12 cellular contexts compared by ENCODE assay signal in the genomic region with DNA sequence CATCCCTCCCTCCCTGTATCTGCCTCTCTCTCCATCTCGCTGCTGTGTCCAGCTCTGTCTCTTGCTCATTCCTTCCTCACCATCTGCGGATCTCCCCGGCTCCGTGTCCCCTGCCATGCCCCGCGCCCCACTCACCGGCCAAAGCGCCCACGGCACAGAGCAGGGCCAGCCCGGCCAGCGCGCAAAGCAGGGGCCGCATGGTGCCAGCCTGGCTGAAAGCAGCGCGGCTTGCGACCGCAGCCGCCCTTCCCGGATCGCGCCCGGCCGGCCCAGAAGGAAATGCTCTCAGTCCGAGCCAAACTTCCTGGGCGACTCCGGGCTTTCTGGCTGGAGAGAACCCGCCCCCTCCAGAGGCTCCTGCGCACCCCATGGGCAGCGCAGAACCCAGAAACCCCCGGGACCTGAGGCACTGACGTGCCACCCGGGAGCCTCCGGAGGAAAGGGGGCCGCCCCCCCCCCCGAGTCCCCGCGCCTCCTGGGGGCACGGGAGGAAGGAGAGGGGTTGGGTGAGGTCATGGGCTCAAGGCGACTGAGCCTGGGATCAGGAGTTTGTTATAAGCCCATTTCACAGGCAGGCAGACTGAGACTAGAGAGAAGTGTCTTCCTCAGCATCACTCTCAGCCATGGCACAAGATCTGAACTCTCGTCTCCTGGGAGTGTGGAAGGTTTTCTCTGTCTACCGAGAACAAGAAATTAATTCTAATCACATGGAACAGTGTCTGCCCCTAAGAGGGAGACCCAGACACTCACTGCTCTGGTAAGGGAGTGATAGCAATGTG. TPM values are rescaled to one million over a fixed set of nuclear protein-coding genes. Genes with fewer than 3 reads are reported as not detected.
DNase-seq lines count a peak whose midpoint lies in the region; ATAC-seq, FAIRE-seq and TF ChIP-seq lines count a peak whose summit lies in the region.
"Had no signal": no experiment of that assay in that cellular context is flagged by ENCODE, and none has a peak within 500 bp of the region (broad histone marks: within the 10 kb centered on the region; RNA-seq: fewer than 3 reads in every experiment).

No MANE protein-coding gene starts in this region.

- POLR2A ChIA-PET in A549 (lab: Yijun Ruan, JAX) = no interaction called here

- H3K36me3 ChIP-seq in GM23338 (ENCODE audit: insufficient read depth) = no peaks in the 10 kb centered on the region

- TF ChIP-seq CTCF in A549 (IDR thresholded peaks at IDR 0.05) (no peak), GM23338 (conservative IDR thresholded peaks at IDR 0.05; ENCODE audit: low read depth in 2 of 2) (no peak), endothelial cell (IDR thresholded peaks at IDR 0.05; ENCODE audit: unreplicated experiment) (no peak), mesothelial cell of epicardium (IDR thresholded peaks at IDR 0.05; ENCODE audit: unreplicated experiment) (no peak), CD14-positive monocyte (IDR thresholded peaks at IDR 0.05) (no peak)

- FAIRE-seq in A549 (lab: Jason Lieb, UNC) = no peak
- FAIRE-seq: TTC549 had no signal

- H3K9me2 ChIP-seq in GM23338 (ENCODE audit: insufficient read depth) = no peaks in the 10 kb centered on the region

- TF ChIP-seq POLR2A in A549 (IDR thresholded peaks at IDR 0.05; ENCODE audit: low read length) = no peak

- H3K4me3 ChIP-seq in A549 (no peak overlapping the region), GM23338 (peak overlapping the region; percentile 69)

- H3K4me1 ChIP-seq in A549 (no peaks in the 10 kb centered on the region), GM23338 (ENCODE audit: insufficient read depth) (peaks cover 3% of the 10 kb centered on the region; the same call in 1 of the 2 replicates)

- H3K4me2 ChIP-seq in A549 = peak overlapping the region; percentile 28; the same call in 2 of the 3 replicates
- H3K4me2 ChIP-seq in GM23338 = peak overlapping the region; percentile 80

- H3K27me3 Mint-ChIP-seq in GM23338 (ENCODE audit: insufficient read depth, low read depth, poor library complexity) (peaks cover 18% of the 10 kb centered on the region), endothelial cell (ENCODE audit: unreplicated experiment) (no peaks in the 10 kb centered on the region), mesothelial cell of epicardium (ENCODE audit: low read depth) (peaks cover 12% of the 10 kb centered on the region), CD14-positive monocyte (ENCODE audit: low read depth in 3 of 3) (peaks cover 16 to 45% (median 34%) of the 10 kb centered on the region in 3 donors)

- no peak for TF ChIP-seq RAD21 in A549 (conservative IDR thresholded peaks at IDR 0.05 in 1 of 2, IDR thresholded peaks at IDR 0.05 in 1 of 2)

- H3K27me3 ChIP-seq in GM23338 (ENCODE audit: insufficient read depth) = peaks cover 14% of the 10 kb centered on the region

- ATAC-seq in A549 (peak; percentile 58 to 63; a peak in 3 of 6 replicates), GM23338 (peak; percentile 85), left lobe of liver (no peak)

- H2AFZ ChIP-seq in GM23338 = peak overlapping the region; percentile 83; the same call in 1 of the 2 replicates

- no peaks in the 10 kb centered on the region for H3K9me3 Mint-ChIP-seq in GM23338
- H3K9me3 Mint-ChIP-seq in endothelial cell (ENCODE audit: unreplicated experiment) = no peaks in the 10 kb centered on the region
- H3K9me3 Mint-ChIP-seq in mesothelial cell of epicardium = no peaks in the 10 kb centered on the region
- H3K9me3 Mint-ChIP-seq in CD14-positive monocyte = peaks cover 0 to 2% (median 0%) of the 10 kb centered on the region in 7 donors
- H3K9me3 Mint-ChIP-seq: CD4-positive, alpha-beta T cell had no signal

- H3K4me3 Mint-ChIP-seq in GM23338 (peak overlapping the region; percentile 69), endothelial cell (ENCODE audit: unreplicated experiment) (no peak overlapping the region), mesothelial cell of epicardium (peak overlapping the region; percentile 50), CD14-positive monocyte (peak overlapping the region in 1 of 2 donors; percentile 70)
- H3K4me3 Mint-ChIP-seq: CD4-positive, alpha-beta T cell had no signal

- H3K36me3 Mint-ChIP-seq in GM23338 (ENCODE audit: low read depth) (no peaks in the 10 kb centered on the region; the same call in 2 of the 3 replicates), endothelial cell (ENCODE audit: low read depth, unreplicated experiment) (peaks cover 4% of the 10 kb centered on the region), mesothelial cell of epicardium (no peaks in the 10 kb centered on the region), CD14-positive monocyte (no peaks in the 10 kb centered on the region)

- CTCF ChIA-PET in A549 (lab: Yijun Ruan, JAX) = no interaction called here

- WGBS in A549 (ENCODE audit: missing lambda C conversion rate) = 31% methylated on average over 3 of the region's 41 CpGs

- DNase-seq in A549 (ENCODE audit: low read depth in 1 of 2, low spot score in 1 of 2) (no peak), GM23338 (ENCODE audit: low spot score) (peak; percentile 53), endothelial cell (ENCODE audit: low spot score) (peak; percentile 24), mesothelial cell of epicardium (ENCODE audit: low spot score in 2 of 2, unreplicated experiment in 2 of 2) (no peak), NCI-H524 (lab: John Stamatoyannopoulos, UW) (no peak), Ammon's horn (ENCODE audit: low spot score) (no peak), CD14-positive monocyte (ENCODE audit: low spot score) (no peak), left lobe of liver (ENCODE audit: low spot score) (no peak)
- DNase-seq: CD4-positive, alpha-beta T cell; effector memory CD4-positive, alpha-beta T cell; NCI-H226 had no signal

- H4K20me1 ChIP-seq in GM23338 (replicated peaks; ENCODE audit: insufficient read depth) = no peaks in the 10 kb centered on the region

- H3K4me1 Mint-ChIP-seq in GM23338 (peaks cover 17% of the 10 kb centered on the region), endothelial cell (ENCODE audit: unreplicated experiment) (peaks cover 3% of the 10 kb centered on the region), mesothelial cell of epicardium (peaks cover 13% of the 10 kb centered on the region), CD14-positive monocyte (no peaks in the 10 kb centered on the region)

- intact Hi-C loops in CD14-positive monocyte (cut with micrococcal nuclease) = no loop called here

- no peak overlapping the region for H3K27ac ChIP-seq in A549
- H3K27ac ChIP-seq in GM23338 (ENCODE audit: low read depth) = no peak overlapping the region

- H3F3A ChIP-seq in GM23338 (replicated peaks; ENCODE audit: low read depth) = no peaks in the 10 kb centered on the region

- no peaks in the 10 kb centered on the region for H3K79me2 ChIP-seq in GM23338 (replicated peaks; ENCODE audit: insufficient read depth)

- H3K27ac Mint-ChIP-seq in GM23338 (no peak overlapping the region), endothelial cell (ENCODE audit: unreplicated experiment) (no peak overlapping the region), mesothelial cell of epicardium (no peak overlapping the region), CD14-positive monocyte (peak overlapping the region in 1 of 7 donors; percentile 36)
- H3K27ac Mint-ChIP-seq: CD4-positive, alpha-beta T cell had no signal

- no peaks in the 10 kb centered on the region for H3K9me3 ChIP-seq in A549

- no peak for TF ChIP-seq EP300 in A549 (IDR thresholded peaks at IDR 0.05)

TF ChIP-seq in A549, 52 proteins besides CTCF, POLR2A, EP300 and RAD21 (continues in another document):
- TF ChIP-seq ZC3H11A (IDR thresholded peaks at IDR 0.05) (no peak), ZFP36 (IDR thresholded peaks at IDR 0.05; ENCODE audit: borderline replicate concordance, partially characterized antibody) (no peak)

TF ChIP-seq in GM23338, 12 proteins besides CTCF, POLR2A, EP300 and RAD21 (continues in another document):
- TF ChIP-seq CREB1 (CRISPR knock-in tag; IDR thresholded peaks at IDR 0.05; ENCODE audit: low read depth) (no peak), JUNB (IDR thresholded peaks at IDR 0.05; ENCODE audit: unreplicated experiment) (no peak), EZH2phosphoT487 (IDR thresholded peaks at IDR 0.05; ENCODE audit: unreplicated experiment) (no peak), ZNF114 (CRISPR knock-in tag; IDR thresholded peaks at IDR 0.05) (no peak), ZNF331 (CRISPR knock-in tag; IDR thresholded peaks at IDR 0.05; ENCODE audit: low read depth) (no peak), STAT1 (IDR thresholded peaks at IDR 0.05; ENCODE audit: unreplicated experiment) (no peak)
- TF ChIP-seq, protein P1, sequence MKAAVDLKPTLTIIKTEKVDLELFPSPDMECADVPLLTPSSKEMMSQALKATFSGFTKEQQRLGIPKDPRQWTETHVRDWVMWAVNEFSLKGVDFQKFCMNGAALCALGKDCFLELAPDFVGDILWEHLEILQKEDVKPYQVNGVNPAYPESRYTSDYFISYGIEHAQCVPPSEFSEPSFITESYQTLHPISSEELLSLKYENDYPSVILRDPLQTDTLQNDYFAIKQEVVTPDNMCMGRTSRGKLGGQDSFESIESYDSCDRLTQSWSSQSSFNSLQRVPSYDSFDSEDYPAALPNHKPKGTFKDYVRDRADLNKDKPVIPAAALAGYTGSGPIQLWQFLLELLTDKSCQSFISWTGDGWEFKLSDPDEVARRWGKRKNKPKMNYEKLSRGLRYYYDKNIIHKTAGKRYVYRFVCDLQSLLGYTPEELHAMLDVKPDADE (IDR thresholded peaks at IDR 0.05) = no peak

RNA-seq across cellular contexts. Expression of a gene that starts 45.2 kb away (rescaled TPM):
- polyA plus RNA-seq in A549 (2011; rRNA removed) (not detected in 2 replicates), A549 (2017; fragmentation: RNase III; extraction: RNeasy Plus Mini Kit Qiagen cat#74134 plus additional on column Dnase treatment) (0.05 to 0.07 TPM (median 0.06 TPM) in 3 replicates), GM23338 (2016; fragmentation: Nextera tagmentation; extraction: Ambion mirVana) (0.07 TPM in 1 of 2 replicates, not detected in the other), CD14-positive monocyte (not detected)
- not detected in 2 replicates for polyA plus RNA-seq in A549 (2012; cell fraction: cytosol; rRNA removed)
- not detected in 2 replicates for polyA plus RNA-seq in A549 (2012; cell fraction: nucleus; rRNA removed)
- polyA minus RNA-seq in A549 (2011; rRNA and poly(A)+ RNA removed) = not detected in 2 replicates
- total RNA-seq in GM23338 (2014; rRNA removed; shearing (Covaris generic)) = not detected in 2 replicates
- total RNA-seq in endothelial cell (ENCODE audit: unreplicated experiment) (1.4 TPM), mesothelial cell of epicardium (0.16 to 0.18 TPM in 2 of 3 replicates, not detected in the other), left lobe of liver (not detected)
- total RNA-seq: CD4-positive, alpha-beta T cell had no signal

Comparison
In these comparisons a context has a peak if more than half of its experiments do, and no peak if none do; other contexts are left out.
1. DNase-seq: peak in GM23338 (single experiment) and endothelial cell (single experiment); none in A549 (0 of 2), mesothelial cell of epicardium (0 of 2), NCI-H524 (0 of 2), Ammon's horn (single experiment), CD14-positive monocyte (single experiment) and left lobe of liver (single experiment).